34 cellular contexts compared by ENCODE assay signal in genomic region chr14:86911506-86911905, GRCh38.
"Had no signal": no experiment of that assay in that cellular context is flagged by ENCODE, and none has a peak within 500 bp of the region (broad histone marks: within the 10 kb centered on the region; RNA-seq: fewer than 3 reads in every experiment).

No MANE protein-coding gene starts in this region.

- DNase-seq: Karpas-422, Kasumi-1, KG1, MG63, MM.1S, MV-4-11, NCI-H1048, NCI-H1092, NCI-H1092 treated with DMSO at 0.1 percent for 48 hours, NCI-H1105, NCI-H1105 treated with DMSO at 0.1 percent for 48 hours, NCI-H1417, NCI-H1417 treated with DMSO at 0.1 percent for 48 hours, NCI-H1436, NCI-H1436 treated with DMSO at 0.1 percent for 48 hours, NCI-H146, NCI-H1694, NCI-H1694 treated with DMSO at 0.1 percent for 48 hours, NCI-H187, NCI-H187 treated with DMSO at 0.1 percent for 48 hours, NCI-H1930, NCI-H2029, NCI-H2029 treated with DMSO at 0.1 percent for 48 hours, NCI-H2081, NCI-H2081 treated with DMSO at 0.1 percent for 48 hours, NCI-H2107, NCI-H2171 treated with DMSO at 0.1 percent for 48 hours, NCI-H2227 treated with DMSO at 0.1 percent for 48 hours, NCI-H226, NCI-H345, NCI-H446, NCI-H446 treated with DMSO at 0.1 percent for 48 hours, NCI-H510A had no signal

- H3K9me3 ChIP-seq: MG63 had no signal

- H3K27ac ChIP-seq: KMS-11 had no signal

- H3K36me3 ChIP-seq: MG63 had no signal

- H3K4me3 ChIP-seq: MG63 had no signal

- H3K27me3 ChIP-seq: MG63 had no signal

- H3K9ac ChIP-seq: KMS-11 had no signal
